Comparison of ENCODE assay signal across 1 cellular context in the genomic region with DNA sequence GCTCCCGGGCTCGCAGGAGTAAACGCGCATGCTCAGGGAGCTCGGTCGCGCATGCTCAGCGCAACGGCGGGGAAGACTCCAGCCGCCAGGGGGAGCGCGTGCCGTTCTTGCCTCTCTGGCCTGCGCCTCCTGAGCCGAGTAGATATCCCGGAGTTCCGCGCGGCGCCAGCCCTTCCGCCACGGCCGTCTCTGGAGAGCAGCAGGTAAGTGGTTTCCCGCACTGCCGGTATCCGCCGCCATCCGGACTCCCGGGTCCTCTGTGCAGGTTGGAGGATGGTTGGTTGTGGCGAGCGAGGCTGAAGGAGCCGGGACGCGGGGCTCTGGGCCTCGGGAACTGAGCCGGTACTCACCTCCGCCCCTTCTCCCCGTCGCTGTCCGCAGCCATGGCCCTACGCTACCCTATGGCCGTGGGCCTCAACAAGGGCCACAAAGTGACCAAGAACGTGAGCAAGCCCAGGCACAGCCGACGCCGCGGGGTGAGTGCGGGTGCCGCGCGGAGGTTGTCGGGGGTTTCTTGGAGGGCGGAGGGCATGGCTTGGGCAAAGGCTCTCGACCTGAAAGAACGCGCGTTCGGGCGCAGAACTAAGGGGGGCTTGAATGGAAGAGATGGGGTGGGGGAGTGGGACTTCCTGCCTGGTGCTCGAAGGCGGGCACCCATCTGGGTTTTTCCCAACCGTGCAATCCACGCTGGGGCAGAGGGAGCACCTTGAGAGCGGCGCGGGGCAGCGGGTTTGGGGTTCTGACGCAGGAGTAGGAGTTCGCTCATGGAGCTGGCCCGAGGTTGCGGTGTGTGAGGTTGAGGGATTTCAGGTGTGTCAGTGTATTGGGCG.
TF ChIP-seq lines count a peak whose summit lies in the region.

RPL36 (plus strand) TSS at position 171 of the 830 bp plus-strand sequence; CDS start at position 384, 213 bp downstream.

TF ChIP-seq in K562, 482 proteins besides CTCF, POLR2A, EP300 and RAD21 (continued from another document and continues in another):
- TF ChIP-seq TRIM25 (IDR thresholded peaks at IDR 0.05; ENCODE audit: borderline replicate concordance) (no peak), TAF1 (IDR thresholded peaks at IDR 0.05; ENCODE audit: control insufficient read depth, extremely low read depth, insufficient read depth, low read length, severe bottlenecking) (peak; percentile 100), KDM5B (IDR thresholded peaks at IDR 0.05; ENCODE audit: insufficient replicate concordance, low read depth, low read length) (peak; percentile 98), MYNN (IDR thresholded peaks at IDR 0.05) (no peak), MYNN (CRISPR knock-in tag; IDR thresholded peaks at IDR 0.05) (no peak), DIDO1 (tag; IDR thresholded peaks at IDR 0.05; ENCODE audit: low read depth) (no peak), ZNF589 (CRISPR knock-in tag; IDR thresholded peaks at IDR 0.05; ENCODE audit: low read depth) (no peak), TBP (optimal IDR thresholded peaks at IDR 0.05; ENCODE audit: low read depth, low read length) (no peak), XRCC4 (IDR thresholded peaks at IDR 0.05; ENCODE audit: extremely low read depth, insufficient read depth, insufficient read length) (no peak), ZFP1 (CRISPR knock-in tag; IDR thresholded peaks at IDR 0.05) (no peak), CLOCK (CRISPR knock-in tag; IDR thresholded peaks at IDR 0.05; ENCODE audit: borderline replicate concordance) (no peak), LCOR (CRISPR knock-in tag; IDR thresholded peaks at IDR 0.05) (peak; percentile 79), TBL1XR1 (IDR thresholded peaks at IDR 0.05; ENCODE audit: low read length in 2 of 2) (no peak), ZNF224 (CRISPR knock-in tag; IDR thresholded peaks at IDR 0.05) (no peak), EP400 (IDR thresholded peaks at IDR 0.05) (peak; percentile 99), MYBL2 (IDR thresholded peaks at IDR 0.05; ENCODE audit: low read depth) (no peak), MYBL2 (CRISPR knock-in tag; IDR thresholded peaks at IDR 0.05; ENCODE audit: borderline replicate concordance) (no peak), ZKSCAN3 (CRISPR knock-in tag; IDR thresholded peaks at IDR 0.05) (no peak), CBFA2T2 (conservative IDR thresholded peaks at IDR 0.05) (no peak), TRIM28 (IDR thresholded peaks at IDR 0.05) (peak; percentile 63), ZNF12 (CRISPR knock-in tag; IDR thresholded peaks at IDR 0.05) (no peak; the same call in 1 of the 2 replicates), ZNF507 (tag; conservative IDR thresholded peaks at IDR 0.05) (no peak), HMG20B (CRISPR knock-in tag; IDR thresholded peaks at IDR 0.05) (no peak), FOXA1 (IDR thresholded peaks at IDR 0.05; ENCODE audit: borderline replicate concordance) (no peak), ZNF121 (CRISPR knock-in tag; conservative IDR thresholded peaks at IDR 0.05) (no peak), GTF3C2 (IDR thresholded peaks at IDR 0.05; ENCODE audit: borderline replicate concordance, extremely low read depth, insufficient read length) (no peak), FOXJ2 (tag; IDR thresholded peaks at IDR 0.05) (peak; percentile 53; the same call in 1 of the 2 replicates), NFRKB (IDR thresholded peaks at IDR 0.05; ENCODE audit: low read depth) (peak; percentile 76), NCOA6 (IDR thresholded peaks at IDR 0.05) (no peak), ZNF274 (IDR thresholded peaks at IDR 0.05; ENCODE audit: borderline replicate concordance, low read depth, low read length) (no peak), ZNF184 (CRISPR knock-in tag; IDR thresholded peaks at IDR 0.05) (no peak), ZNF354B (CRISPR knock-in tag; IDR thresholded peaks at IDR 0.05) (no peak), ZNF740 (CRISPR knock-in tag; IDR thresholded peaks at IDR 0.05) (no peak; the same call in 1 of the 2 replicates), ZNF740 (tag; IDR thresholded peaks at IDR 0.05) (no peak), ATF4 (CRISPR knock-in tag; IDR thresholded peaks at IDR 0.05) (peak; percentile 27; the same call in 1 of the 2 replicates)
- TF ChIP-seq, protein P1, sequence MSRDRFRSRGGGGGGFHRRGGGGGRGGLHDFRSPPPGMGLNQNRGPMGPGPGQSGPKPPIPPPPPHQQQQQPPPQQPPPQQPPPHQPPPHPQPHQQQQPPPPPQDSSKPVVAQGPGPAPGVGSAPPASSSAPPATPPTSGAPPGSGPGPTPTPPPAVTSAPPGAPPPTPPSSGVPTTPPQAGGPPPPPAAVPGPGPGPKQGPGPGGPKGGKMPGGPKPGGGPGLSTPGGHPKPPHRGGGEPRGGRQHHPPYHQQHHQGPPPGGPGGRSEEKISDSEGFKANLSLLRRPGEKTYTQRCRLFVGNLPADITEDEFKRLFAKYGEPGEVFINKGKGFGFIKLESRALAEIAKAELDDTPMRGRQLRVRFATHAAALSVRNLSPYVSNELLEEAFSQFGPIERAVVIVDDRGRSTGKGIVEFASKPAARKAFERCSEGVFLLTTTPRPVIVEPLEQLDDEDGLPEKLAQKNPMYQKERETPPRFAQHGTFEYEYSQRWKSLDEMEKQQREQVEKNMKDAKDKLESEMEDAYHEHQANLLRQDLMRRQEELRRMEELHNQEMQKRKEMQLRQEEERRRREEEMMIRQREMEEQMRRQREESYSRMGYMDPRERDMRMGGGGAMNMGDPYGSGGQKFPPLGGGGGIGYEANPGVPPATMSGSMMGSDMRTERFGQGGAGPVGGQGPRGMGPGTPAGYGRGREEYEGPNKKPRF (IDR thresholded peaks at IDR 0.05; ENCODE audit: low read depth, low read length) = no peak
- TF ChIP-seq, protein P2, sequence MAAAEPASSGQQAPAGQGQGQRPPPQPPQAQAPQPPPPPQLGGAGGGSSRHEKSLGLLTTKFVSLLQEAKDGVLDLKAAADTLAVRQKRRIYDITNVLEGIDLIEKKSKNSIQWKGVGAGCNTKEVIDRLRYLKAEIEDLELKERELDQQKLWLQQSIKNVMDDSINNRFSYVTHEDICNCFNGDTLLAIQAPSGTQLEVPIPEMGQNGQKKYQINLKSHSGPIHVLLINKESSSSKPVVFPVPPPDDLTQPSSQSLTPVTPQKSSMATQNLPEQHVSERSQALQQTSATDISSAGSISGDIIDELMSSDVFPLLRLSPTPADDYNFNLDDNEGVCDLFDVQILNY (CRISPR knock-in tag; IDR thresholded peaks at IDR 0.05) = peak; percentile 96
- TF ChIP-seq, protein P3, sequence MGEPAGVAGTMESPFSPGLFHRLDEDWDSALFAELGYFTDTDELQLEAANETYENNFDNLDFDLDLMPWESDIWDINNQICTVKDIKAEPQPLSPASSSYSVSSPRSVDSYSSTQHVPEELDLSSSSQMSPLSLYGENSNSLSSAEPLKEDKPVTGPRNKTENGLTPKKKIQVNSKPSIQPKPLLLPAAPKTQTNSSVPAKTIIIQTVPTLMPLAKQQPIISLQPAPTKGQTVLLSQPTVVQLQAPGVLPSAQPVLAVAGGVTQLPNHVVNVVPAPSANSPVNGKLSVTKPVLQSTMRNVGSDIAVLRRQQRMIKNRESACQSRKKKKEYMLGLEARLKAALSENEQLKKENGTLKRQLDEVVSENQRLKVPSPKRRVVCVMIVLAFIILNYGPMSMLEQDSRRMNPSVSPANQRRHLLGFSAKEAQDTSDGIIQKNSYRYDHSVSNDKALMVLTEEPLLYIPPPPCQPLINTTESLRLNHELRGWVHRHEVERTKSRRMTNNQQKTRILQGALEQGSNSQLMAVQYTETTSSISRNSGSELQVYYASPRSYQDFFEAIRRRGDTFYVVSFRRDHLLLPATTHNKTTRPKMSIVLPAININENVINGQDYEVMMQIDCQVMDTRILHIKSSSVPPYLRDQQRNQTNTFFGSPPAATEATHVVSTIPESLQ (CRISPR knock-in tag; IDR thresholded peaks at IDR 0.05) = peak; percentile 90
- TF ChIP-seq, protein P4, sequence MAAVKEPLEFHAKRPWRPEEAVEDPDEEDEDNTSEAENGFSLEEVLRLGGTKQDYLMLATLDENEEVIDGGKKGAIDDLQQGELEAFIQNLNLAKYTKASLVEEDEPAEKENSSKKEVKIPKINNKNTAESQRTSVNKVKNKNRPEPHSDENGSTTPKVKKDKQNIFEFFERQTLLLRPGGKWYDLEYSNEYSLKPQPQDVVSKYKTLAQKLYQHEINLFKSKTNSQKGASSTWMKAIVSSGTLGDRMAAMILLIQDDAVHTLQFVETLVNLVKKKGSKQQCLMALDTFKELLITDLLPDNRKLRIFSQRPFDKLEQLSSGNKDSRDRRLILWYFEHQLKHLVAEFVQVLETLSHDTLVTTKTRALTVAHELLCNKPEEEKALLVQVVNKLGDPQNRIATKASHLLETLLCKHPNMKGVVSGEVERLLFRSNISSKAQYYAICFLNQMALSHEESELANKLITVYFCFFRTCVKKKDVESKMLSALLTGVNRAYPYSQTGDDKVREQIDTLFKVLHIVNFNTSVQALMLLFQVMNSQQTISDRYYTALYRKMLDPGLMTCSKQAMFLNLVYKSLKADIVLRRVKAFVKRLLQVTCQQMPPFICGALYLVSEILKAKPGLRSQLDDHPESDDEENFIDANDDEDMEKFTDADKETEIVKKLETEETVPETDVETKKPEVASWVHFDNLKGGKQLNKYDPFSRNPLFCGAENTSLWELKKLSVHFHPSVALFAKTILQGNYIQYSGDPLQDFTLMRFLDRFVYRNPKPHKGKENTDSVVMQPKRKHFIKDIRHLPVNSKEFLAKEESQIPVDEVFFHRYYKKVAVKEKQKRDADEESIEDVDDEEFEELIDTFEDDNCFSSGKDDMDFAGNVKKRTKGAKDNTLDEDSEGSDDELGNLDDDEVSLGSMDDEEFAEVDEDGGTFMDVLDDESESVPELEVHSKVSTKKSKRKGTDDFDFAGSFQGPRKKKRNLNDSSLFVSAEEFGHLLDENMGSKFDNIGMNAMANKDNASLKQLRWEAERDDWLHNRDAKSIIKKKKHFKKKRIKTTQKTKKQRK (IDR thresholded peaks at IDR 0.05; ENCODE audit: borderline replicate concordance, low read depth, low read length) = no peak
